Comparison of ENCODE assay signal across 3 cellular contexts in genomic region chr9:126215486-126215885, GRCh38.
"Had no signal": no experiment of that assay in that cellular context is flagged by ENCODE, and none has a peak within 500 bp of the region (broad histone marks: within the 10 kb centered on the region; RNA-seq: fewer than 3 reads in every experiment).

No MANE protein-coding gene starts in this region.

- H3K4me3 ChIP-seq: GM12878 had no signal

- DNase-seq: GDM1, GF-D8 had no signal
